1 cellular context compared by ENCODE assay signal in the genomic region with DNA sequence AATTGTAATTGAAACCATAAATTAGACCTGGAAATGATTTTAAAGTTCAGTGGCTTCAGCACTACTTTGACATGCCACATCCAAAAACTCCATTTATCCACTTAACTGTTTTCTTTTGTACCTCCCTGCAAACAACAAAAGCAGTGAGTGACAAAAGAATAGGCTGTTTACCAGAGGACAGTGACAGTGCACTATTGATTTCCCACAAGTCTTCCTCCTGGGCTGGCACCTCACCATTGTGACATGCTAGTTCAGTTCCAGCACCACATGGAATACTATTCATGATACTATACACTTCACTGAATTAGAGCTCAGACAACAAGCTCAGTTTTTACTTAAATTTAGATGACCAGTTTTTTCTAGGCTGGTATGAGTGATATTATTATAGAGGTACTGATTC.
TF ChIP-seq lines count a peak whose summit lies in the region.

No MANE protein-coding gene starts in this region.

TF ChIP-seq in IMR-90, 13 proteins besides CTCF, POLR2A, EP300 and RAD21:
- TF ChIP-seq USF2 (IDR thresholded peaks at IDR 0.05; ENCODE audit: low read depth, low read length) (no peak), MAFK (IDR thresholded peaks at IDR 0.05; ENCODE audit: low read depth, low read length) (no peak), NFE2L2 (IDR thresholded peaks at IDR 0.05; ENCODE audit: low read depth, low read length) (no peak), RCOR1 (IDR thresholded peaks at IDR 0.05; ENCODE audit: insufficient replicate concordance, low read length) (no peak), CEBPB (IDR thresholded peaks at IDR 0.05; ENCODE audit: low read depth, low read length) (no peak), SMC3 (IDR thresholded peaks at IDR 0.05; ENCODE audit: low read depth, low read length) (no peak), MXI1 (IDR thresholded peaks at IDR 0.05; ENCODE audit: borderline replicate concordance, low read depth, low read length) (no peak), BHLHE40 (IDR thresholded peaks at IDR 0.05; ENCODE audit: low read depth, low read length) (no peak), FOS (IDR thresholded peaks at IDR 0.05; ENCODE audit: low read depth, low read length) (no peak), CHD1 (IDR thresholded peaks at IDR 0.05; ENCODE audit: low read depth, low read length) (no peak), RFX5 (IDR thresholded peaks at IDR 0.05; ENCODE audit: low read depth, low read length) (no peak), MAZ (IDR thresholded peaks at IDR 0.05; ENCODE audit: borderline replicate concordance, low read depth, low read length) (no peak)
- TF ChIP-seq, protein P1, sequence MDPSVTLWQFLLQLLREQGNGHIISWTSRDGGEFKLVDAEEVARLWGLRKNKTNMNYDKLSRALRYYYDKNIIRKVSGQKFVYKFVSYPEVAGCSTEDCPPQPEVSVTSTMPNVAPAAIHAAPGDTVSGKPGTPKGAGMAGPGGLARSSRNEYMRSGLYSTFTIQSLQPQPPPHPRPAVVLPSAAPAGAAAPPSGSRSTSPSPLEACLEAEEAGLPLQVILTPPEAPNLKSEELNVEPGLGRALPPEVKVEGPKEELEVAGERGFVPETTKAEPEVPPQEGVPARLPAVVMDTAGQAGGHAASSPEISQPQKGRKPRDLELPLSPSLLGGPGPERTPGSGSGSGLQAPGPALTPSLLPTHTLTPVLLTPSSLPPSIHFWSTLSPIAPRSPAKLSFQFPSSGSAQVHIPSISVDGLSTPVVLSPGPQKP (IDR thresholded peaks at IDR 0.05; ENCODE audit: borderline replicate concordance, low read depth, low read length): no peak
